Comparison of ENCODE assay signal across 19 cellular contexts in the genomic region with DNA sequence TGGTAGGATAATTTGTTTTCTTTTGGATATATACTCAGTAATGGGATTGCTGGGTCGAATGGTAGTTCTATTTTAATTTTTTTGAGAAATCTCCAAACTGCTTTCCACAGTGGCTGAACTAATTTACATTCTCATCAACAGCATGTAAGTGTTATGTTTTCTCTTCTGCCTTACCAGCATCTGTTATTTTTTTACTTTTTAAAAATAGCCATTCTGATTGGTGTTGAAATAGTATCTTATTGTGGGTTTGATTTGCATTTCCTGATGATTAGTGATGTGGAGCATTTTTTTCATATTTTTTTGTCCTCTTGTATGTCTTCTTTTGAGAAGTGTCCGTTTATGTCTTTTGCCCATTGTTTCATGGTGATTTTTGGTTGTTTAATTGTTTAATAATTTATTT. TPM values are rescaled to one million over a fixed set of nuclear protein-coding genes. Genes with fewer than 3 reads are reported as not detected.
A peak's percentile ranks its signal among the peaks of the same experiment; 100 is the strongest.
DNase-seq lines count a peak whose midpoint lies in the region; ATAC-seq and TF ChIP-seq lines count a peak whose summit lies in the region.
"Had no signal": no experiment of that assay in that cellular context is flagged by ENCODE, and none has a peak within 500 bp of the region (broad histone marks: within the 10 kb centered on the region; RNA-seq: fewer than 3 reads in every experiment).

No MANE protein-coding gene starts in this region.

- peak overlapping the region in 10 of 11 experiments; percentile 17 to 63 (median 46); a peak in 19 of 22 replicates for H3K4me2 ChIP-seq in BLaER1 treated with 17β-estradiol and CSF1 and Interleukin-3, amounts not matched to agents 10 nM and 100 nM
- H3K4me2 ChIP-seq: SK-N-SH had no signal

- TF ChIP-seq CTCF in ovary (IDR thresholded peaks at IDR 0.05), result no peak

- no peak for DNase-seq in Kasumi-1 (lab: John Stamatoyannopoulos, UW)
- no peak for DNase-seq in ovary
- DNase-seq: Caco-2, EL, H9, KBM-7, NCI-H1092, NCI-H2081 treated with DMSO at 0.1 percent for 48 hours, NCI-H510A treated with DMSO at 0.1 percent for 48 hours, SK-N-SH, T-cell had no signal

- ATAC-seq in GM18858 (IDR thresholded peaks at IDR 0.05; ENCODE audit: unreplicated experiment) (peak; percentile 45), HG02798 (IDR thresholded peaks at IDR 0.05; ENCODE audit: poor library complexity, unreplicated experiment) (peak; percentile 51), HG02870 (IDR thresholded peaks at IDR 0.05; ENCODE audit: unreplicated experiment) (no peak), GM19455 (IDR thresholded peaks at IDR 0.05; ENCODE audit: unreplicated experiment) (no peak)
- ATAC-seq: Panc1, Right ventricle myocardium inferior, T-cell had no signal

- intact Hi-C loops in ovary (cut with DNase I), result loop anchor here in 1 of 4 donors (10.0 kb wide), 1 partner anchor 114 kb away; no protein-coding TSS in a partner anchor

- peaks cover 0 to 68% (median 0%) of the 10 kb centered on the region in 11 experiments; a peak in 3 of 22 replicates for H4K20me1 ChIP-seq in BLaER1 treated with 17β-estradiol and CSF1 and Interleukin-3, amounts not matched to agents 10 nM and 100 nM

- no peak overlapping the region for H3K9ac ChIP-seq in BLaER1 treated with 17β-estradiol and CSF1 and Interleukin-3, amounts not matched to agents 10 nM and 100 nM
- H3K9ac ChIP-seq: SK-N-SH had no signal

- H3K27ac ChIP-seq in BLaER1 treated with 17β-estradiol and CSF1 and Interleukin-3, amounts not matched to agents 10 nM and 100 nM, result peak overlapping the region in 8 of 11 experiments; percentile 22 to 59 (median 45); a peak in 14 of 22 replicates
- H3K27ac ChIP-seq in cingulate gyrus (ENCODE audit: low read depth, low read length) (peak overlapping the region; percentile 42), ovary (no peak overlapping the region)

- H3K4me3 ChIP-seq in BLaER1 treated with 17β-estradiol and CSF1 and Interleukin-3, amounts not matched to agents 10 nM and 100 nM, result no peak overlapping the region
- H3K4me3 ChIP-seq in ovary, result no peak overlapping the region

- peaks cover 9 to 57% (median 25%) of the 10 kb centered on the region in 11 experiments; a peak in 18 of 22 replicates for H3K36me3 ChIP-seq in BLaER1 treated with 17β-estradiol and CSF1 and Interleukin-3, amounts not matched to agents 10 nM and 100 nM
- H3K36me3 ChIP-seq in ovary, result no peaks in the 10 kb centered on the region

- WGBS in ovary, 3 donors, result 77 to 80% (median 78%) methylated on average over 2 of the region's 2 CpGs

- H3K4me1 ChIP-seq in BLaER1 treated with 17β-estradiol and CSF1 and Interleukin-3, amounts not matched to agents 10 nM and 100 nM, result peaks cover 11 to 21% (median 14%) of the 10 kb centered on the region in 10 experiments; a peak in 18 of 20 replicates
- H3K4me1 ChIP-seq in ovary (ENCODE audit: insufficient read depth), result no peaks in the 10 kb centered on the region

- no peak for TF ChIP-seq POLR2A in ovary (IDR thresholded peaks at IDR 0.05)

- no peaks in the 10 kb centered on the region for H3K27me3 ChIP-seq in BLaER1 treated with 17β-estradiol and CSF1 and Interleukin-3, amounts not matched to agents 10 nM and 100 nM
- H3K27me3 ChIP-seq in ovary, result no peaks in the 10 kb centered on the region

- TF ChIP-seq EP300 in ovary (IDR thresholded peaks at IDR 0.05), result no peak

- no peaks in the 10 kb centered on the region for H3K9me3 ChIP-seq in BLaER1 treated with 17β-estradiol and CSF1 and Interleukin-3, amounts not matched to agents 10 nM and 100 nM (replicated peaks in 1 of 11)
- H3K9me3 ChIP-seq in ovary, result no peaks in the 10 kb centered on the region
- H3K9me3 ChIP-seq: Caco-2, SK-N-SH had no signal

RNA-seq across cellular contexts. Expression of gene HINT3, which starts 11.9 kb away (rescaled TPM):
- 10 to 100 TPM; 15.9 to 20.4 (median 19.3) TPM for total RNA-seq in ovary
- polyA plus RNA-seq in ovary, result 10 to 100 TPM; 10.3 to 15.8 TPM

RNA-seq across cellular contexts. Expression of gene TRMT11, which starts 17.8 kb away (rescaled TPM):
- 10 to 100 TPM; 20.5 to 29.9 (median 24.2) TPM for total RNA-seq in ovary
- 10 to 100 TPM; 10.7 to 15.6 TPM for polyA plus RNA-seq in ovary

Comparison
In these comparisons a context has a peak if more than half of its experiments do, and no peak if none do; other contexts are left out.
1. H3K27ac ChIP-seq: peak in BLaER1 treated with 17β-estradiol and CSF1 and Interleukin-3, amounts not matched to agents 10 nM and 100 nM (8 of 11) and cingulate gyrus (single experiment); none in ovary (0 of 2).
2. ATAC-seq: peak in GM18858 (single experiment) and HG02798 (single experiment); none in HG02870 (single experiment) and GM19455 (single experiment).